Comparison of ENCODE assay signal across 12 cellular contexts in the genomic region with DNA sequence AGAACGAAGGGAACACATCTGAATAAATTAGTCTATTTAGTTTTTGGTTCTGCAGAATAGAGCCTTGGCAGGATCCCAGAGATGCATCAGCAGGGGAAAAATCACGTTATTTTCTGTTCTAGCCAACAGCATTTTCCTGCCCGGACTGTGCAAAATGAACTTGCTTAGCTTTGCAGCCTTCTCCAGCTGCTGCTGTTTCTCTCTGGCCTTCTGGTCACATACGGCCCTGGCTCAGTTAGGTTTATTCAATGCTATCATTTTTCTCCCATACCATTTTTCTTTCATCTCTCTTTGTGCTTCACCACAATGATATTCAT.
A peak's percentile ranks its signal among the peaks of the same experiment; 100 is the strongest.
DNase-seq lines count a peak whose midpoint lies in the region; ATAC-seq and TF ChIP-seq lines count a peak whose summit lies in the region.
"Had no signal": no experiment of that assay in that cellular context is flagged by ENCODE, and none has a peak within 500 bp of the region (broad histone marks: within the 10 kb centered on the region; RNA-seq: fewer than 3 reads in every experiment).

No MANE protein-coding gene starts in this region.

- DNase-seq in AG10803 (ENCODE audit: low read depth) (peak; percentile 32), medulla oblongata (ENCODE audit: extremely low spot score) (peak; percentile 51), epidermal melanocyte (ENCODE audit: insufficient read length, low spot score) (no peak), SK-N-DZ (ENCODE audit: low spot score) (no peak), progenitor cell of endocrine pancreas (ENCODE audit: low spot score, unreplicated experiment) (no peak)
- DNase-seq in activated naive CD8-positive, alpha-beta T cell treated with anti-CD3 and anti-CD28 coated beads, Interleukin-2, amount 10 ng/mL, durations not matched to agents 7 days and 5 days = no peak
- DNase-seq in effector CD4-positive, alpha-beta T cell = no peak
- DNase-seq: activated CD4-positive, alpha-beta T cell treated with anti-CD3 and anti-CD28 coated beads, Interleukin-2, amount 50 U/mL, for 48 hours; kidney; NCI-H524 treated with DMSO at 0.1 percent for 48 hours; stimulated activated CD4-positive, alpha-beta T cell treated with anti-CD3 and anti-CD28 coated beads, Interleukin-4, amount 100 ng/mL, for 1 hour had no signal

- ATAC-seq in HG02571 (IDR thresholded peaks at IDR 0.05; ENCODE audit: unreplicated experiment) = peak; percentile 17
- no peak for ATAC-seq in activated naive CD8-positive, alpha-beta T cell treated with anti-CD3 and anti-CD28 coated beads, Interleukin-2, amount 10 ng/mL, durations not matched to agents 7 days and 5 days (ENCODE audit: low read depth)

- H3K27me3 Mint-ChIP-seq in activated naive CD8-positive, alpha-beta T cell treated with anti-CD3 and anti-CD28 coated beads, Interleukin-2, amount 10 ng/mL, durations not matched to agents 7 days and 5 days = no peaks in the 10 kb centered on the region
- H3K27me3 Mint-ChIP-seq in progenitor cell of endocrine pancreas = no peaks in the 10 kb centered on the region

- no peak overlapping the region for H3K4me3 ChIP-seq in AG10803 (ENCODE audit: low read length)

- H3K4me1 Mint-ChIP-seq in activated naive CD8-positive, alpha-beta T cell treated with anti-CD3 and anti-CD28 coated beads, Interleukin-2, amount 10 ng/mL, durations not matched to agents 7 days and 5 days = peaks cover 57% of the 10 kb centered on the region
- H3K4me1 Mint-ChIP-seq in progenitor cell of endocrine pancreas (ENCODE audit: low read depth) = no peaks in the 10 kb centered on the region

- TF ChIP-seq CTCF in AG10803 (conservative IDR thresholded peaks at IDR 0.05; ENCODE audit: low read length) = no peak
- no peak for TF ChIP-seq CTCF in progenitor cell of endocrine pancreas (IDR thresholded peaks at IDR 0.05; ENCODE audit: unreplicated experiment)

- H3K4me3 Mint-ChIP-seq in activated naive CD8-positive, alpha-beta T cell treated with anti-CD3 and anti-CD28 coated beads, Interleukin-2, amount 10 ng/mL, durations not matched to agents 7 days and 5 days = peak overlapping the region; percentile 81
- no peak overlapping the region for H3K4me3 Mint-ChIP-seq in progenitor cell of endocrine pancreas (ENCODE audit: low read depth)

- peaks cover 14% of the 10 kb centered on the region for H3K36me3 Mint-ChIP-seq in activated naive CD8-positive, alpha-beta T cell treated with anti-CD3 and anti-CD28 coated beads, Interleukin-2, amount 10 ng/mL, durations not matched to agents 7 days and 5 days
- no peaks in the 10 kb centered on the region for H3K36me3 Mint-ChIP-seq in progenitor cell of endocrine pancreas (ENCODE audit: insufficient read depth)

- POLR2A ChIA-PET in activated naive CD8-positive, alpha-beta T cell treated with anti-CD3 and anti-CD28 coated beads, Interleukin-2, amount 10 ng/mL, durations not matched to agents 7 days and 5 days (lab: Charles Lee) = interaction anchor here (0.7 to 0.9 kb wide), 2 partner anchors 94 to 480 kb away, joined by 4 read pairs; no protein-coding TSS in a partner anchor

- peaks cover 3% of the 10 kb centered on the region for H3K9me3 Mint-ChIP-seq in activated naive CD8-positive, alpha-beta T cell treated with anti-CD3 and anti-CD28 coated beads, Interleukin-2, amount 10 ng/mL, durations not matched to agents 7 days and 5 days
- H3K9me3 Mint-ChIP-seq in progenitor cell of endocrine pancreas (ENCODE audit: low read depth) = no peaks in the 10 kb centered on the region

- H3K27ac Mint-ChIP-seq in activated naive CD8-positive, alpha-beta T cell treated with anti-CD3 and anti-CD28 coated beads, Interleukin-2, amount 10 ng/mL, durations not matched to agents 7 days and 5 days = peak overlapping the region; percentile 92
- H3K27ac Mint-ChIP-seq in progenitor cell of endocrine pancreas = no peak overlapping the region

Comparison
In these comparisons a context has a peak if more than half of its experiments do, and no peak if none do; other contexts are left out.
1. DNase-seq: peak in AG10803 (single experiment) and medulla oblongata (single experiment); none in activated naive CD8-positive, alpha-beta T cell treated with anti-CD3 and anti-CD28 coated beads, Interleukin-2, amount 10 ng/mL, durations not matched to agents 7 days and 5 days (single experiment), epidermal melanocyte (single experiment), SK-N-DZ (single experiment), effector CD4-positive, alpha-beta T cell (single experiment) and progenitor cell of endocrine pancreas (single experiment).